22 cellular contexts compared by ENCODE assay signal in genomic region chr7:101302641-101303101, GRCh38. TPM values are rescaled to one million over a fixed set of nuclear protein-coding genes. Genes with fewer than 3 reads are reported as not detected.
DNase-seq lines count a peak whose midpoint lies in the region; ATAC-seq and TF ChIP-seq lines count a peak whose summit lies in the region.
"Had no signal": no experiment of that assay in that cellular context is flagged by ENCODE, and none has a peak within 500 bp of the region (broad histone marks: within the 10 kb centered on the region; RNA-seq: fewer than 3 reads in every experiment).

No MANE protein-coding gene starts in this region.

- peaks cover 37% of the 10 kb centered on the region for H3K27me3 Mint-ChIP-seq in neural progenitor cell (ENCODE audit: insufficient read depth, low read depth)
- H3K27me3 Mint-ChIP-seq in HFFc6 (ENCODE audit: insufficient read depth) = peaks cover 44% of the 10 kb centered on the region

- no peaks in the 10 kb centered on the region for H3K79me2 ChIP-seq in neural progenitor cell (ENCODE audit: low read depth)

- no peak for TF ChIP-seq POLR2A in adrenal gland (IDR thresholded peaks at IDR 0.05)

- peak overlapping the region; percentile 35 for H3K4me2 ChIP-seq in neural progenitor cell

- H3K4me3 ChIP-seq in iPS-18a (ENCODE audit: low read length) (peak overlapping the region; percentile 90), neural progenitor cell (no peak overlapping the region), WERI-Rb-1 (ENCODE audit: low read depth, low read length) (no peak overlapping the region), adrenal gland (no peak overlapping the region)
- H3K4me3 ChIP-seq: right lobe of liver, SJCRH30 had no signal

- H3K9me3 Mint-ChIP-seq in neural progenitor cell = peaks cover 37% of the 10 kb centered on the region
- peaks cover 15% of the 10 kb centered on the region for H3K9me3 Mint-ChIP-seq in HFFc6

- H3K36me3 Mint-ChIP-seq in neural progenitor cell = peaks cover 9% of the 10 kb centered on the region
- H3K36me3 Mint-ChIP-seq in HFFc6 (ENCODE audit: low read depth) = peaks cover 19% of the 10 kb centered on the region

- H4K20me1 ChIP-seq in neural progenitor cell (ENCODE audit: low read depth) = no peaks in the 10 kb centered on the region

- 5 to 15% (median 8%) methylated on average over 6 to 37 of the region's 37 CpGs for WGBS in adrenal gland, 4 donors

- intact Hi-C loops in adrenal gland (cut with DNase I) = no loop called here

- H3K9me3 ChIP-seq in iPS-18a (ENCODE audit: control insufficient read depth, low read depth, low read length) (no peaks in the 10 kb centered on the region), neural progenitor cell (ENCODE audit: low read depth) (no peaks in the 10 kb centered on the region), WERI-Rb-1 (ENCODE audit: severe bottlenecking) (peaks cover 36% of the 10 kb centered on the region), adrenal gland (replicated peaks in 1 of 3) (no peaks in the 10 kb centered on the region)
- H3K9me3 ChIP-seq: right lobe of liver had no signal

- DNase-seq in ELF-1 (ENCODE audit: low read depth, low spot score) (peak; percentile 86), SK-N-DZ (ENCODE audit: low spot score) (peak; percentile 31), neural progenitor cell (ENCODE audit: low spot score) (peak; percentile 17), WERI-Rb-1 (no peak), adrenal gland (no peak), HFFc6 (no peak)
- DNase-seq: activated CD4-positive, alpha-beta T cell treated with anti-CD3 and anti-CD28 coated beads for 1 hour; activated gamma-delta T cell; CD4-positive, alpha-beta memory T cell; DND-41; erythroblast; kidney glomerular epithelial cell; NCI-H1930; NCI-H510A treated with DMSO at 0.1 percent for 48 hours; occipital lobe; OCI-M1; right lobe of liver; SJCRH30 had no signal

- peaks cover 18% of the 10 kb centered on the region for H3F3A ChIP-seq in neural progenitor cell (ENCODE audit: low read depth)

- H3K4me3 Mint-ChIP-seq in neural progenitor cell (no peak overlapping the region), HFFc6 (no peak overlapping the region)
- H3K4me3 Mint-ChIP-seq: dendritic cell treated with granulocyte-macrophage colony-stimulating factor and Interleukin-4, amounts not matched to agents 40 ng/mL and 50 ng/mL, for 4 days had no signal

- H3K4me1 Mint-ChIP-seq in neural progenitor cell (no peaks in the 10 kb centered on the region), HFFc6 (ENCODE audit: low read depth) (no peaks in the 10 kb centered on the region)

- H3K36me3 ChIP-seq in iPS-18a (ENCODE audit: control insufficient read depth, low read depth, low read length) (peaks cover 42% of the 10 kb centered on the region), neural progenitor cell (no peaks in the 10 kb centered on the region), WERI-Rb-1 (no peaks in the 10 kb centered on the region), adrenal gland (replicated peaks in 1 of 2) (no peaks in the 10 kb centered on the region)
- H3K36me3 ChIP-seq: ascending aorta, right lobe of liver, SJCRH30 had no signal

- H3K27ac ChIP-seq in iPS-18a (ENCODE audit: low read length) (no peak overlapping the region), neural progenitor cell (no peak overlapping the region), WERI-Rb-1 (no peak overlapping the region), adrenal gland (no peak overlapping the region)
- H3K27ac ChIP-seq: ascending aorta, right lobe of liver, SJCRH30 had no signal

- H3K27me3 ChIP-seq in iPS-18a (ENCODE audit: control insufficient read depth, insufficient read depth, low read length) (peaks cover 9% of the 10 kb centered on the region), neural progenitor cell (peaks cover 72% of the 10 kb centered on the region), WERI-Rb-1 (ENCODE audit: insufficient read depth, low read depth, severe bottlenecking) (peaks cover 16% of the 10 kb centered on the region), adrenal gland (peaks cover 71% of the 10 kb centered on the region)
- H3K27me3 ChIP-seq: SJCRH30 had no signal

- no peak for TF ChIP-seq CTCF in neural progenitor cell (IDR thresholded peaks at IDR 0.05)
- TF ChIP-seq CTCF in WERI-Rb-1 (IDR thresholded peaks at IDR 0.05; ENCODE audit: low read depth, low read length) = no peak
- TF ChIP-seq CTCF in adrenal gland (IDR thresholded peaks at IDR 0.05) = no peak
- no peak for TF ChIP-seq CTCF in HFFc6 (IDR thresholded peaks at IDR 0.05)

- no peak for ATAC-seq in GM21717 (IDR thresholded peaks at IDR 0.05; ENCODE audit: unreplicated experiment)

- H3K27ac Mint-ChIP-seq in neural progenitor cell (no peak overlapping the region), HFFc6 (no peak overlapping the region)
- H3K27ac Mint-ChIP-seq: CD4-positive, alpha-beta memory T cell; dendritic cell treated with granulocyte-macrophage colony-stimulating factor and Interleukin-4, amounts not matched to agents 40 ng/mL and 50 ng/mL, for 4 days had no signal

- H3K4me1 ChIP-seq in iPS-18a (ENCODE audit: control insufficient read depth, low read depth, low read length) (peaks cover 9% of the 10 kb centered on the region), neural progenitor cell (no peaks in the 10 kb centered on the region), adrenal gland (replicated peaks in 1 of 2) (peaks cover 0 to under 1% of the 10 kb centered on the region in 2 donors)
- H3K4me1 ChIP-seq: ascending aorta, right lobe of liver had no signal

- no peak overlapping the region for H2AFZ ChIP-seq in neural progenitor cell (replicated peaks)

- peak overlapping the region; percentile 62 for H3K9ac ChIP-seq in iPS-18a (ENCODE audit: low read length)
- no peak overlapping the region for H3K9ac ChIP-seq in neural progenitor cell

RNA-seq across cellular contexts. Expression of gene IFT22, which starts 18.9 kb away (rescaled TPM):
- 35.7 and 36.7 TPM in 2 replicates for polyA plus RNA-seq in SK-N-DZ (2014; cell fraction: cytosol; rRNA removed)
- polyA plus RNA-seq in SK-N-DZ (2014; cell fraction: nucleus; rRNA removed) = 7.9 and 17.6 TPM in 2 replicates
- total RNA-seq in neural progenitor cell (ENCODE audit: low replicate concordance) = 25.5 and 30.1 TPM in 2 replicates
- 10 to 100 TPM; 22.5 to 72.2 (median 34.7) TPM for total RNA-seq in adrenal gland
- polyA plus RNA-seq in adrenal gland = 10 to 100 TPM; 14.7 to 40.9 (median 22.5) TPM
- 10 to 100 TPM; 25.6 to 30.6 (median 26.6) TPM for total RNA-seq in HFFc6 (2021; fragmentation: NEBNext Ultra II Directional; extraction: Animal tissue kit (Norgen Biotek cat#: 25700))

RNA-seq across cellular contexts. Expression of gene FIS1, which starts 57.8 kb away (rescaled TPM):
- polyA plus RNA-seq in SK-N-DZ (2014; cell fraction: cytosol; rRNA removed) = 199 and 216 TPM in 2 replicates
- polyA plus RNA-seq in SK-N-DZ (2014; cell fraction: nucleus; rRNA removed) = 163 and 200 TPM in 2 replicates
- total RNA-seq in neural progenitor cell (ENCODE audit: low replicate concordance) (92.2 and 120 TPM in 2 replicates), adrenal gland (100 to 1,000 TPM; 216 to 439 (median 286) TPM)
- 100 to 1,000 TPM; 158 to 230 (median 168) TPM for polyA plus RNA-seq in adrenal gland
- total RNA-seq in HFFc6 (2021; fragmentation: NEBNext Ultra II Directional; extraction: Animal tissue kit (Norgen Biotek cat#: 25700)) = 100 to 1,000 TPM; 160 to 220 (median 192) TPM

Comparison
In these comparisons a context has a peak if more than half of its experiments do, and no peak if none do; other contexts are left out.
1. DNase-seq: peak in ELF-1 (single experiment), SK-N-DZ (single experiment) and neural progenitor cell (single experiment); none in WERI-Rb-1 (single experiment), adrenal gland (0 of 7) and HFFc6 (single experiment).